ENCODE assay signal across 10 cellular contexts in genomic region chrX:83759872-83760271, GRCh38.
DNase-seq lines count a peak whose midpoint lies in the region; ATAC-seq and TF ChIP-seq lines count a peak whose summit lies in the region.
"Had no signal": no experiment of that assay in that cellular context is flagged by ENCODE, and none has a peak within 500 bp of the region (broad histone marks: within the 10 kb centered on the region; RNA-seq: fewer than 3 reads in every experiment).

No MANE protein-coding gene starts in this region.

- H3K27ac ChIP-seq in CD4-positive, alpha-beta T cell (ENCODE audit: low read depth, low read length): no peak overlapping the region

- no peak overlapping the region for H3K4me3 ChIP-seq in fibroblast of mammary gland (ENCODE audit: control insufficient read depth, low read depth, low read length)

- peak; percentile 67 for ATAC-seq in GM18858 (IDR thresholded peaks at IDR 0.05; ENCODE audit: unreplicated experiment)
- ATAC-seq in stimulated activated memory B cell treated with anti-CD40 and anti-IgM and Interleukin-4, amounts not matched to agents 10 μg/mL and 1 μg/mL and 100 μg/mL, for 72 hours: no peak
- ATAC-seq in CD4-positive, alpha-beta T cell (ENCODE audit: poor library complexity): no peak

- peak; percentile 44 for TF ChIP-seq CTCF in fibroblast of mammary gland (conservative IDR thresholded peaks at IDR 0.05; ENCODE audit: control insufficient read depth, insufficient read depth, low read depth, low read length)
- no peak for TF ChIP-seq CTCF in CD4-positive, alpha-beta T cell (IDR thresholded peaks at IDR 0.05)

- POLR2A ChIA-PET in CD4-positive, alpha-beta T cell (lab: Charles Lee): no interaction called here

- no peak overlapping the region for H3K4me3 Mint-ChIP-seq in stimulated activated memory B cell treated with anti-CD40 and anti-IgM and Interleukin-4, amounts not matched to agents 10 μg/mL and 1 μg/mL and 100 μg/mL, for 72 hours
- no peak overlapping the region for H3K4me3 Mint-ChIP-seq in CD4-positive, alpha-beta T cell
- H3K4me3 Mint-ChIP-seq: activated naive CD4-positive, alpha-beta T cell treated with anti-CD3 and anti-CD28 coated beads, Interleukin-2, amount 50 U/mL, for 24 hours had no signal

- peak; percentile 27 for DNase-seq in ACHN
- DNase-seq in NCI-H82 (lab: John Stamatoyannopoulos, UW): peak; percentile 77
- peak; percentile 23 for DNase-seq in fibroblast of mammary gland (ENCODE audit: low read depth)
- no peak for DNase-seq in DMS79 treated with DMSO at 0.1 percent for 48 hours (lab: John Stamatoyannopoulos, UW)
- DNase-seq in GOT3 (lab: John Stamatoyannopoulos, UW): no peak
- no peak for DNase-seq in CD4-positive, alpha-beta T cell
- DNase-seq: mesenchymal stem cell had no signal

- CTCF ChIA-PET in CD4-positive, alpha-beta T cell (lab: Charles Lee): no interaction called here

- H3K27me3 Mint-ChIP-seq in stimulated activated memory B cell treated with anti-CD40 and anti-IgM and Interleukin-4, amounts not matched to agents 10 μg/mL and 1 μg/mL and 100 μg/mL, for 72 hours: no peaks in the 10 kb centered on the region
- H3K27me3 Mint-ChIP-seq in CD4-positive, alpha-beta T cell: no peaks in the 10 kb centered on the region
- H3K27me3 Mint-ChIP-seq: activated naive CD4-positive, alpha-beta T cell treated with anti-CD3 and anti-CD28 coated beads, Interleukin-2, amount 50 U/mL, for 24 hours had no signal

- no peaks in the 10 kb centered on the region for H3K4me1 Mint-ChIP-seq in stimulated activated memory B cell treated with anti-CD40 and anti-IgM and Interleukin-4, amounts not matched to agents 10 μg/mL and 1 μg/mL and 100 μg/mL, for 72 hours
- no peaks in the 10 kb centered on the region for H3K4me1 Mint-ChIP-seq in CD4-positive, alpha-beta T cell (ENCODE audit: low read depth)
- H3K4me1 Mint-ChIP-seq: activated naive CD4-positive, alpha-beta T cell treated with anti-CD3 and anti-CD28 coated beads, Interleukin-2, amount 50 U/mL, for 24 hours had no signal

- no peaks in the 10 kb centered on the region for H3K36me3 Mint-ChIP-seq in stimulated activated memory B cell treated with anti-CD40 and anti-IgM and Interleukin-4, amounts not matched to agents 10 μg/mL and 1 μg/mL and 100 μg/mL, for 72 hours
- no peaks in the 10 kb centered on the region for H3K36me3 Mint-ChIP-seq in CD4-positive, alpha-beta T cell (ENCODE audit: low read depth)
- H3K36me3 Mint-ChIP-seq: activated naive CD4-positive, alpha-beta T cell treated with anti-CD3 and anti-CD28 coated beads, Interleukin-2, amount 50 U/mL, for 24 hours had no signal

- H3K9me3 Mint-ChIP-seq in stimulated activated memory B cell treated with anti-CD40 and anti-IgM and Interleukin-4, amounts not matched to agents 10 μg/mL and 1 μg/mL and 100 μg/mL, for 72 hours: no peaks in the 10 kb centered on the region
- H3K9me3 Mint-ChIP-seq in CD4-positive, alpha-beta T cell: no peaks in the 10 kb centered on the region
- H3K9me3 Mint-ChIP-seq: activated naive CD4-positive, alpha-beta T cell treated with anti-CD3 and anti-CD28 coated beads, Interleukin-2, amount 50 U/mL, for 24 hours had no signal

- intact Hi-C loops in CD4-positive, alpha-beta T cell (cut with DNase I, micrococcal nuclease): no loop called here

- no peak overlapping the region for H3K27ac Mint-ChIP-seq in stimulated activated memory B cell treated with anti-CD40 and anti-IgM and Interleukin-4, amounts not matched to agents 10 μg/mL and 1 μg/mL and 100 μg/mL, for 72 hours
- H3K27ac Mint-ChIP-seq in CD4-positive, alpha-beta T cell: no peak overlapping the region
- H3K27ac Mint-ChIP-seq: activated naive CD4-positive, alpha-beta T cell treated with anti-CD3 and anti-CD28 coated beads, Interleukin-2, amount 50 U/mL, for 24 hours had no signal

- no peaks in the 10 kb centered on the region for H3K9me3 ChIP-seq in CD4-positive, alpha-beta T cell (ENCODE audit: control insufficient read depth, low read length)

- in situ Hi-C loops in ACHN (cut with HindIII; ENCODE audit: low pct_ligation_motif_present, low pct_unique_long_range_greater_than_20kb, low sequenced_read_pairs): no loop called here

- no peaks in the 10 kb centered on the region for H3K27me3 ChIP-seq in CD4-positive, alpha-beta T cell (ENCODE audit: control insufficient read depth, insufficient read depth, low read length)

Comparison
In these comparisons a context has a peak if more than half of its experiments do, and no peak if none do; other contexts are left out.
1. DNase-seq: peak in ACHN (single experiment), NCI-H82 (single experiment) and fibroblast of mammary gland (single experiment); none in DMS79 treated with DMSO at 0.1 percent for 48 hours (single experiment), GOT3 (single experiment) and CD4-positive, alpha-beta T cell (0 of 10).